In the genomic region with DNA sequence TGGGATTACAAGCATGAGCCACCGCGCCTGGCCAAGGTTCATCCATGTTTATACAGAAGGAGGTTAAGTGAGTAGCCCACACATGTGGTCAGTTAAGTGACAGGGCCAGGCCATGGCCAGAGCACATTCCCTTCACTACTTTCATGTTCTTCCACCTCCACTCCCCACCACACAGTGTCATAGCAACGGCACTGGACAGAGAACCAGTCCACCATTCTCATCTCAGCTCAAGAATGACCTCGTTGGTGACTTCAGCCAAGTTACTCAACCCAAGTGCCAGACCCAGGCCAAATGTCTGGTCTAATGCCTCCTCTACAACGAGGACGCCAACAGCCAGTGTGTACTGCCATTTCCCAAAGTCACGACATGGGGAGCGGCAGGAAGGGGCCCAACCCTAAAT, we compare ENCODE assay signal across 1 cellular context.
TF ChIP-seq lines count a peak whose summit lies in the region.

No MANE protein-coding gene starts in this region.

TF ChIP-seq in H1, 55 proteins besides CTCF, POLR2A, EP300 and RAD21 (continued from another document):
- TF ChIP-seq, protein P1, sequence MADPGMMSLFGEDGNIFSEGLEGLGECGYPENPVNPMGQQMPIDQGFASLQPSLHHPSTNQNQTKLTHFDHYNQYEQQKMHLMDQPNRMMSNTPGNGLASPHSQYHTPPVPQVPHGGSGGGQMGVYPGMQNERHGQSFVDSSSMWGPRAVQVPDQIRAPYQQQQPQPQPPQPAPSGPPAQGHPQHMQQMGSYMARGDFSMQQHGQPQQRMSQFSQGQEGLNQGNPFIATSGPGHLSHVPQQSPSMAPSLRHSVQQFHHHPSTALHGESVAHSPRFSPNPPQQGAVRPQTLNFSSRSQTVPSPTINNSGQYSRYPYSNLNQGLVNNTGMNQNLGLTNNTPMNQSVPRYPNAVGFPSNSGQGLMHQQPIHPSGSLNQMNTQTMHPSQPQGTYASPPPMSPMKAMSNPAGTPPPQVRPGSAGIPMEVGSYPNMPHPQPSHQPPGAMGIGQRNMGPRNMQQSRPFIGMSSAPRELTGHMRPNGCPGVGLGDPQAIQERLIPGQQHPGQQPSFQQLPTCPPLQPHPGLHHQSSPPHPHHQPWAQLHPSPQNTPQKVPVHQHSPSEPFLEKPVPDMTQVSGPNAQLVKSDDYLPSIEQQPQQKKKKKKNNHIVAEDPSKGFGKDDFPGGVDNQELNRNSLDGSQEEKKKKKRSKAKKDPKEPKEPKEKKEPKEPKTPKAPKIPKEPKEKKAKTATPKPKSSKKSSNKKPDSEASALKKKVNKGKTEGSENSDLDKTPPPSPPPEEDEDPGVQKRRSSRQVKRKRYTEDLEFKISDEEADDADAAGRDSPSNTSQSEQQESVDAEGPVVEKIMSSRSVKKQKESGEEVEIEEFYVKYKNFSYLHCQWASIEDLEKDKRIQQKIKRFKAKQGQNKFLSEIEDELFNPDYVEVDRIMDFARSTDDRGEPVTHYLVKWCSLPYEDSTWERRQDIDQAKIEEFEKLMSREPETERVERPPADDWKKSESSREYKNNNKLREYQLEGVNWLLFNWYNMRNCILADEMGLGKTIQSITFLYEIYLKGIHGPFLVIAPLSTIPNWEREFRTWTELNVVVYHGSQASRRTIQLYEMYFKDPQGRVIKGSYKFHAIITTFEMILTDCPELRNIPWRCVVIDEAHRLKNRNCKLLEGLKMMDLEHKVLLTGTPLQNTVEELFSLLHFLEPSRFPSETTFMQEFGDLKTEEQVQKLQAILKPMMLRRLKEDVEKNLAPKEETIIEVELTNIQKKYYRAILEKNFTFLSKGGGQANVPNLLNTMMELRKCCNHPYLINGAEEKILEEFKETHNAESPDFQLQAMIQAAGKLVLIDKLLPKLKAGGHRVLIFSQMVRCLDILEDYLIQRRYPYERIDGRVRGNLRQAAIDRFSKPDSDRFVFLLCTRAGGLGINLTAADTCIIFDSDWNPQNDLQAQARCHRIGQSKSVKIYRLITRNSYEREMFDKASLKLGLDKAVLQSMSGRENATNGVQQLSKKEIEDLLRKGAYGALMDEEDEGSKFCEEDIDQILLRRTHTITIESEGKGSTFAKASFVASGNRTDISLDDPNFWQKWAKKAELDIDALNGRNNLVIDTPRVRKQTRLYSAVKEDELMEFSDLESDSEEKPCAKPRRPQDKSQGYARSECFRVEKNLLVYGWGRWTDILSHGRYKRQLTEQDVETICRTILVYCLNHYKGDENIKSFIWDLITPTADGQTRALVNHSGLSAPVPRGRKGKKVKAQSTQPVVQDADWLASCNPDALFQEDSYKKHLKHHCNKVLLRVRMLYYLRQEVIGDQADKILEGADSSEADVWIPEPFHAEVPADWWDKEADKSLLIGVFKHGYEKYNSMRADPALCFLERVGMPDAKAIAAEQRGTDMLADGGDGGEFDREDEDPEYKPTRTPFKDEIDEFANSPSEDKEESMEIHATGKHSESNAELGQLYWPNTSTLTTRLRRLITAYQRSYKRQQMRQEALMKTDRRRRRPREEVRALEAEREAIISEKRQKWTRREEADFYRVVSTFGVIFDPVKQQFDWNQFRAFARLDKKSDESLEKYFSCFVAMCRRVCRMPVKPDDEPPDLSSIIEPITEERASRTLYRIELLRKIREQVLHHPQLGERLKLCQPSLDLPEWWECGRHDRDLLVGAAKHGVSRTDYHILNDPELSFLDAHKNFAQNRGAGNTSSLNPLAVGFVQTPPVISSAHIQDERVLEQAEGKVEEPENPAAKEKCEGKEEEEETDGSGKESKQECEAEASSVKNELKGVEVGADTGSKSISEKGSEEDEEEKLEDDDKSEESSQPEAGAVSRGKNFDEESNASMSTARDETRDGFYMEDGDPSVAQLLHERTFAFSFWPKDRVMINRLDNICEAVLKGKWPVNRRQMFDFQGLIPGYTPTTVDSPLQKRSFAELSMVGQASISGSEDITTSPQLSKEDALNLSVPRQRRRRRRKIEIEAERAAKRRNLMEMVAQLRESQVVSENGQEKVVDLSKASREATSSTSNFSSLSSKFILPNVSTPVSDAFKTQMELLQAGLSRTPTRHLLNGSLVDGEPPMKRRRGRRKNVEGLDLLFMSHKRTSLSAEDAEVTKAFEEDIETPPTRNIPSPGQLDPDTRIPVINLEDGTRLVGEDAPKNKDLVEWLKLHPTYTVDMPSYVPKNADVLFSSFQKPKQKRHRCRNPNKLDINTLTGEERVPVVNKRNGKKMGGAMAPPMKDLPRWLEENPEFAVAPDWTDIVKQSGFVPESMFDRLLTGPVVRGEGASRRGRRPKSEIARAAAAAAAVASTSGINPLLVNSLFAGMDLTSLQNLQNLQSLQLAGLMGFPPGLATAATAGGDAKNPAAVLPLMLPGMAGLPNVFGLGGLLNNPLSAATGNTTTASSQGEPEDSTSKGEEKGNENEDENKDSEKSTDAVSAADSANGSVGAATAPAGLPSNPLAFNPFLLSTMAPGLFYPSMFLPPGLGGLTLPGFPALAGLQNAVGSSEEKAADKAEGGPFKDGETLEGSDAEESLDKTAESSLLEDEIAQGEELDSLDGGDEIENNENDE (IDR thresholded peaks at IDR 0.05; ENCODE audit: insufficient replicate concordance, low read length) = no peak
- TF ChIP-seq TBP (IDR thresholded peaks at IDR 0.05; ENCODE audit: low read depth, low read length) (no peak), SP2 (IDR thresholded peaks at IDR 0.05; ENCODE audit: low read length) (no peak), CBX5 (IDR thresholded peaks at IDR 0.05; ENCODE audit: low read depth, low read length) (no peak), SRF (IDR thresholded peaks at IDR 0.05; ENCODE audit: low read depth, low read length) (no peak), RNF2 (IDR thresholded peaks at IDR 0.05; ENCODE audit: borderline replicate concordance, low read depth, low read length, missing control alignments, poor library complexity, severe bottlenecking) (no peak), YY1 (IDR thresholded peaks at IDR 0.05; ENCODE audit: low read depth, low read length) (no peak), CTBP2 (IDR thresholded peaks at IDR 0.05; ENCODE audit: borderline replicate concordance, insufficient read depth, insufficient read length, low read length) (no peak)
